In the genomic region with DNA sequence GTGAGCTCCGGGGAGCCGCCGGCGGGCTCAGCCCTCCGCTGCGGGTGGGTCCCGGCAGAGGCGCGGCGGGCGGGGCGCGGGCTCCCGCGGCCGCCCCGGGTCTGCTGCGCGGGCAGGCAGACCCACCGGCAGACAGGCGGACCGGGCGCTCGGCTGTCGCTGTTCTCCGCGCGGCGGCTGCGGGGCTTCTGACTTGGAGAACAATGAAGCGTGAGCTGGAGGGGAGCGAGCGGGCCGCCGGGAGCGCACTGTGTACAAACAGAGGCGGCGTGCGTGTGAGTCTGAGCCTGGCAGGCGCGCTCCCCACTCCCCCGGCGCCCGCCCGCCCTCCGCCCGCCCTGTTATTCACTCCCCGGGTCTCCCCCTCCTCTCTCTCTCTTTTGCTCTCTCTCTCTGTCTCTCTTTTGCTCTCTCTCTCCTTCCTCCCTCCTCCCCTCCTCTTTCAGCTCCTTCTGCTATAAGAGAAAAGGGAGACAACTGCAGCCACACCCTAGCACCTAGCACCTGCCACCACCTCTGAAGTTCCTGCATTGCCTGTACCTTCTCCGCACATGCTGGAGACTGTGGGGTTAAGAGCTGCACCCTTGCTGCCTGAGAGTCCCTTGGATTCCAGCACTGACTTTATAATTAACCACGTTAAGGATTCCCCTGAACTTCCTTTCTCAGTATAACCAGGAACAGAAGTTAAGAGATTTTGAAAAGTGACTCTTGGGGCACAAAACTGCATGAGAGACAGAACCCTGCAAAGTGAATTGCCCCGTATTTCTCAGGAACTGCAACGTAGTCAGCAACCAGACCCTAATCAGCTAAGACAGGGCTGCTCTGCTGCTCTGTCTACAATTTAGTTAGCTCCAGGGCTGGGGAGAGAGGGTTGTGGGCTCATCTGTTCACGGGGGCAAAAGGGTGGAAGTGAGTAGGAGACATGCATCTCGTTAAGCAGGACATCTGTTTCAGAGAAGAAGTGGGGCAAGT, we compare ENCODE assay signal across 9 cellular contexts. TPM values are rescaled to one million over a fixed set of nuclear protein-coding genes. Genes with fewer than 3 reads are reported as not detected.
DNase-seq lines count a peak whose midpoint lies in the region; ATAC-seq and TF ChIP-seq lines count a peak whose summit lies in the region.
"Had no signal": no experiment of that assay in that cellular context is flagged by ENCODE, and none has a peak within 500 bp of the region (broad histone marks: within the 10 kb centered on the region; RNA-seq: fewer than 3 reads in every experiment).

A gene with protein sequence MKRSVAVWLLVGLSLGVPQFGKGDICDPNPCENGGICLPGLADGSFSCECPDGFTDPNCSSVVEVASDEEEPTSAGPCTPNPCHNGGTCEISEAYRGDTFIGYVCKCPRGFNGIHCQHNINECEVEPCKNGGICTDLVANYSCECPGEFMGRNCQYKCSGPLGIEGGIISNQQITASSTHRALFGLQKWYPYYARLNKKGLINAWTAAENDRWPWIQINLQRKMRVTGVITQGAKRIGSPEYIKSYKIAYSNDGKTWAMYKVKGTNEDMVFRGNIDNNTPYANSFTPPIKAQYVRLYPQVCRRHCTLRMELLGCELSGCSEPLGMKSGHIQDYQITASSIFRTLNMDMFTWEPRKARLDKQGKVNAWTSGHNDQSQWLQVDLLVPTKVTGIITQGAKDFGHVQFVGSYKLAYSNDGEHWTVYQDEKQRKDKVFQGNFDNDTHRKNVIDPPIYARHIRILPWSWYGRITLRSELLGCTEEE (minus strand): TSS at position 277 of the 972 bp plus-strand sequence. CDS start 506 bp downstream, outside the sequence.

- CTCF ChIA-PET in OCI-LY7 (lab: Charles Lee; ENCODE audit: unreplicated experiment): no interaction called here

- H3K9me3 Mint-ChIP-seq in activated T-helper 2 cell treated with anti-CD3 and anti-CD28 coated beads, Interferon-gamma antibody, Interleukin-2, Interleukin-4, amounts not matched to agents 10 μg/mL and 5 μg/mL and 100 μg/mL, durations not matched to agents 14 hours and 24 hours and 36 hours: no peaks in the 10 kb centered on the region

- WGBS in right lobe of liver (ENCODE audit: insufficient coverage, low coverage, low lambda C conversion rate, missing lambda C conversion rate): 2% methylated on average over 12 of the region's 54 CpGs
- 1% methylated on average over 26 to 37 of the region's 54 CpGs for WGBS in testis, 2 donors

- H3K9me2 ChIP-seq in OCI-LY7 (ENCODE audit: insufficient read depth, low read length): no peaks in the 10 kb centered on the region

- peaks cover 0 to 18% (median 0%) of the 10 kb centered on the region in 4 donors for H3K4me1 ChIP-seq in right lobe of liver
- peaks cover 5% of the 10 kb centered on the region for H3K4me1 ChIP-seq in testis
- H3K4me1 ChIP-seq in OCI-LY7 (ENCODE audit: insufficient read depth, low read length, poor library complexity, severe bottlenecking): no peaks in the 10 kb centered on the region

- TF ChIP-seq CTCF in right lobe of liver (IDR thresholded peaks at IDR 0.05): no peak
- TF ChIP-seq CTCF in testis (IDR thresholded peaks at IDR 0.05): no peak
- no peak for TF ChIP-seq CTCF in OCI-LY7 (conservative IDR thresholded peaks at IDR 0.05; ENCODE audit: low read length)

- H3K36me3 ChIP-seq in right lobe of liver (no peaks in the 10 kb centered on the region), testis (ENCODE audit: low read depth, missing control alignments) (no peaks in the 10 kb centered on the region), OCI-LY7 (ENCODE audit: insufficient read depth, low read length) (no peaks in the 10 kb centered on the region)

- intact Hi-C loops in right lobe of liver (cut with DNase I): no loop called here
- intact Hi-C loops in testis (cut with DNase I; ENCODE audit: low total_unique reads): no loop called here
- intact Hi-C loops in activated T-helper 2 cell treated with anti-CD3 and anti-CD28 coated beads, Interferon-gamma antibody, Interleukin-2, Interleukin-4, amounts not matched to agents 10 μg/mL and 5 μg/mL and 100 μg/mL, durations not matched to agents 14 hours and 24 hours and 36 hours (cut with micrococcal nuclease): loop anchor here (5.0 kb wide), 1 partner anchor 668 kb away; no protein-coding TSS in a partner anchor
- intact Hi-C loops in OCI-LY7 (cut with micrococcal nuclease; ENCODE audit: unreplicated experiment): no loop called here

- ATAC-seq in right lobe of liver: peak in 3 of 4 donors; percentile 18 to 29 (median 26)

- H3K27me3 Mint-ChIP-seq in activated T-helper 2 cell treated with anti-CD3 and anti-CD28 coated beads, Interferon-gamma antibody, Interleukin-2, Interleukin-4, amounts not matched to agents 10 μg/mL and 5 μg/mL and 100 μg/mL, durations not matched to agents 14 hours and 24 hours and 36 hours (ENCODE audit: low read depth): peaks cover 43% of the 10 kb centered on the region

- POLR2A ChIA-PET in OCI-LY7 (lab: Charles Lee): no interaction called here

- no peaks in the 10 kb centered on the region for H3K36me3 Mint-ChIP-seq in activated T-helper 2 cell treated with anti-CD3 and anti-CD28 coated beads, Interferon-gamma antibody, Interleukin-2, Interleukin-4, amounts not matched to agents 10 μg/mL and 5 μg/mL and 100 μg/mL, durations not matched to agents 14 hours and 24 hours and 36 hours (ENCODE audit: low read depth)

- no peak within 1 kb of the TSS for H3K4me2 ChIP-seq in OCI-LY7 (ENCODE audit: low read length)

- peak; percentile 19 for DNase-seq in DMS114 treated with DMSO at 0.1 percent for 48 hours (lab: John Stamatoyannopoulos, UW; ENCODE audit: unreplicated experiment)
- DNase-seq in NCI-H69 (lab: John Stamatoyannopoulos, UW): peak; percentile 91
- DNase-seq in ecto neural progenitor cell (ENCODE audit: low spot score): peak; percentile 87
- DNase-seq in right lobe of liver: peak in 2 of 3 donors; percentile 25 to 57
- peak; percentile 47 for DNase-seq in testis
- DNase-seq in activated T-helper 2 cell treated with anti-CD3 and anti-CD28 coated beads, Interferon-gamma antibody, Interleukin-2, Interleukin-4, amounts not matched to agents 10 μg/mL and 5 μg/mL and 100 μg/mL, durations not matched to agents 14 hours and 24 hours and 36 hours (ENCODE audit: low spot score): no peak
- DNase-seq in OCI-LY7 (ENCODE audit: low spot score): no peak
- no peak for DNase-seq in NCI-H1092 treated with DMSO at 0.1 percent for 48 hours (lab: John Stamatoyannopoulos, UW)

- H3K27ac ChIP-seq in right lobe of liver (no peak within 1 kb of the TSS), testis (peak within 1 kb of the TSS in 1 of 2 donors; percentile 53), OCI-LY7 (ENCODE audit: low read depth, low read length, poor library complexity, severe bottlenecking) (no peak within 1 kb of the TSS)
- H3K27ac ChIP-seq: epithelial cell of prostate had no signal

- H4K20me1 ChIP-seq in OCI-LY7 (ENCODE audit: insufficient read depth, low read length): no peaks in the 10 kb centered on the region

- H3K9me3 ChIP-seq in right lobe of liver (no peaks in the 10 kb centered on the region), testis (no peaks in the 10 kb centered on the region), OCI-LY7 (ENCODE audit: low read length) (no peaks in the 10 kb centered on the region)

- no peak within 1 kb of the TSS for H3K4me3 Mint-ChIP-seq in activated T-helper 2 cell treated with anti-CD3 and anti-CD28 coated beads, Interferon-gamma antibody, Interleukin-2, Interleukin-4, amounts not matched to agents 10 μg/mL and 5 μg/mL and 100 μg/mL, durations not matched to agents 14 hours and 24 hours and 36 hours (ENCODE audit: low read depth)

- no TSS peak for BruUV-seq in OCI-LY7 (replicated peaks; lab: Mats Ljungman, UMichigan)

- H2AFZ ChIP-seq in OCI-LY7 (ENCODE audit: low read length): no peak within 1 kb of the TSS

- H3K4me3 ChIP-seq in right lobe of liver (peak within 1 kb of the TSS in 2 of 3 donors; percentile 25 to 29), testis (peak within 1 kb of the TSS; percentile 51 to 59), OCI-LY7 (ENCODE audit: low read depth, low read length, poor library complexity, severe bottlenecking) (no peak within 1 kb of the TSS)

- H3K4me1 Mint-ChIP-seq in activated T-helper 2 cell treated with anti-CD3 and anti-CD28 coated beads, Interferon-gamma antibody, Interleukin-2, Interleukin-4, amounts not matched to agents 10 μg/mL and 5 μg/mL and 100 μg/mL, durations not matched to agents 14 hours and 24 hours and 36 hours (ENCODE audit: low read depth): peaks cover 8% of the 10 kb centered on the region

- peaks cover 6 to 9% of the 10 kb centered on the region in 2 donors for H3K27me3 ChIP-seq in right lobe of liver
- H3K27me3 ChIP-seq in testis: no peaks in the 10 kb centered on the region

- H3K27ac Mint-ChIP-seq in activated T-helper 2 cell treated with anti-CD3 and anti-CD28 coated beads, Interferon-gamma antibody, Interleukin-2, Interleukin-4, amounts not matched to agents 10 μg/mL and 5 μg/mL and 100 μg/mL, durations not matched to agents 14 hours and 24 hours and 36 hours: no peak within 1 kb of the TSS

- no peaks in the 10 kb centered on the region for H3K79me2 ChIP-seq in OCI-LY7 (ENCODE audit: insufficient read depth, low read depth, low read length)

- TF ChIP-seq POLR2A in right lobe of liver (IDR thresholded peaks at IDR 0.05) (no peak), testis (IDR thresholded peaks at IDR 0.05) (no peak)

RNA-seq across cellular contexts. Expression of the gene that starts here (rescaled TPM):
- total RNA-seq in right lobe of liver: under 1 TPM in 3 of 6 experiments, not detected in 3; 0.61 to 0.84 (median 0.68) TPM
- total RNA-seq in testis: 1 to 10 TPM; 3.4 to 3.5 TPM
- polyA plus RNA-seq in testis (ENCODE audit: insufficient read depth, low read depth, low replicate concordance): 8.6 TPM
- total RNA-seq in activated T-helper 2 cell treated with anti-CD3 and anti-CD28 coated beads, Interferon-gamma antibody, Interleukin-2, Interleukin-4, amounts not matched to agents 10 μg/mL and 5 μg/mL and 100 μg/mL, durations not matched to agents 14 hours and 24 hours and 36 hours: not detected in 2 replicates
- total RNA-seq in OCI-LY7 (2014; rRNA removed; shearing (Covaris generic)): not detected in 2 replicates
- total RNA-seq in OCI-LY7 (2022): not detected in 2 replicates

Comparison
In these comparisons a context has a peak if more than half of its experiments do, and no peak if none do; other contexts are left out.
1. Peak in DNase-seq, ATAC-seq and H3K4me3 ChIP-seq in right lobe of liver; RNA of the gene not detected or under 1 TPM.
2. DNase-seq: peak in DMS114 treated with DMSO at 0.1 percent for 48 hours (single experiment), NCI-H69 (single experiment), ecto neural progenitor cell (single experiment) and testis (single experiment); none in activated T-helper 2 cell treated with anti-CD3 and anti-CD28 coated beads, Interferon-gamma antibody, Interleukin-2, Interleukin-4, amounts not matched to agents 10 μg/mL and 5 μg/mL and 100 μg/mL, durations not matched to agents 14 hours and 24 hours and 36 hours (single experiment), OCI-LY7 (single experiment) and NCI-H1092 treated with DMSO at 0.1 percent for 48 hours (single experiment).